In the genomic region with DNA sequence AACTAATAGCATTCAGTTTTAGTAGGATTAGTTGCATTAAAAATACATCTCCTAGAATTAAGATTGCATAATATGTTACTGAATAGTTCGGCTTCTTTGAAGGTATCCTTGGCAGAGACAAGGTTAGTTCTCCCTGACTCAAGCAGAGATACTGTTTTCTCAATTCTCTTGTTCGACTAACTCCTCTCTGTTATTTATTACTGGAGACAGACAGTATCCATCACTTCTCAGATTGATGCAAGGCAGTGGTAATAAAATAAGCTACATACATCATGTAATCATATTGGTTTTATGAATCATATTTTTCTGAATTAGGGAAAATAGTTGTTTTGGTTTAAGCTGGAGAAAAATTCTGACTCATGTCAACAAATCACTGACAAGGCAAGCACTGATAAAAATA, we compare ENCODE assay signal across 22 cellular contexts.
DNase-seq lines count a peak whose midpoint lies in the region; TF ChIP-seq lines count a peak whose summit lies in the region.
"Had no signal": no experiment of that assay in that cellular context is flagged by ENCODE, and none has a peak within 500 bp of the region (broad histone marks: within the 10 kb centered on the region; RNA-seq: fewer than 3 reads in every experiment).

No MANE protein-coding gene starts in this region.

- H3K27ac ChIP-seq in breast epithelium: no peak overlapping the region
- H3K27ac ChIP-seq: 22Rv1, HL-60 had no signal

- H3K9me3 ChIP-seq in breast epithelium: peaks cover 0 to 4% of the 10 kb centered on the region in 2 donors
- H3K9me3 ChIP-seq in skeletal muscle satellite cell (replicated peaks; ENCODE audit: low read length): no peaks in the 10 kb centered on the region
- H3K9me3 ChIP-seq: BE2C had no signal

- H3K27me3 ChIP-seq in breast epithelium: no peaks in the 10 kb centered on the region
- no peaks in the 10 kb centered on the region for H3K27me3 ChIP-seq in skeletal muscle satellite cell (ENCODE audit: control insufficient read depth, insufficient read depth, low read length)
- H3K27me3 ChIP-seq: BE2C, heart left ventricle, MG63 had no signal

- no peaks in the 10 kb centered on the region for H3K36me3 Mint-ChIP-seq in MCF 10A (ENCODE audit: insufficient read depth, unreplicated experiment)
- H3K36me3 Mint-ChIP-seq: IgD-negative memory B cell, T-cell had no signal

- no peak overlapping the region for H3K27ac Mint-ChIP-seq in MCF 10A (ENCODE audit: low read depth, unreplicated experiment)
- H3K27ac Mint-ChIP-seq: activated CD4-positive, alpha-beta T cell treated with anti-CD3 and anti-CD28 coated beads, Interleukin-2, amount 10 ng/mL, durations not matched to agents 24 days and 14 days; activated T-helper 2 cell treated with anti-CD3 and anti-CD28 coated beads, Interferon-gamma antibody, Interleukin-2, Interleukin-4, amounts not matched to agents 10 μg/mL and 5 μg/mL and 100 μg/mL, durations not matched to agents 14 hours and 24 hours and 36 hours; IgD-negative memory B cell; T-cell had no signal

- intact Hi-C loops in MCF 10A (cut with micrococcal nuclease) (no loop called here), breast epithelium (cut with DNase I; ENCODE audit: low total_unique reads) (no loop called here)

- no peaks in the 10 kb centered on the region for H3K27me3 Mint-ChIP-seq in MCF 10A (ENCODE audit: insufficient read depth, unreplicated experiment)
- H3K27me3 Mint-ChIP-seq: activated CD4-positive, alpha-beta T cell treated with anti-CD3 and anti-CD28 coated beads, Interleukin-2, amount 10 ng/mL, durations not matched to agents 24 days and 14 days had no signal

- no peaks in the 10 kb centered on the region for H3K9me3 Mint-ChIP-seq in MCF 10A (ENCODE audit: unreplicated experiment)
- H3K9me3 Mint-ChIP-seq: activated CD4-positive, alpha-beta T cell treated with anti-CD3 and anti-CD28 coated beads, Interleukin-2, amount 10 ng/mL, durations not matched to agents 24 days and 14 days had no signal

- POLR2A ChIA-PET in MCF 10A (lab: Yijun Ruan, JAX): interaction anchor here (0.5 to 1.0 kb wide), 3 partner anchors 30 to 279 kb away, joined by 3 to 4 read pairs (median 4); no protein-coding TSS in a partner anchor

- BruUV-seq in MCF 10A (replicated peaks; lab: Mats Ljungman, UMichigan): no TSS peak

- peak overlapping the region; percentile 29 for H3K4me2 ChIP-seq in skeletal muscle satellite cell (ENCODE audit: low read length)

- H3K4me3 Mint-ChIP-seq in MCF 10A (ENCODE audit: unreplicated experiment): no peak overlapping the region
- H3K4me3 Mint-ChIP-seq: activated CD4-positive, alpha-beta T cell treated with anti-CD3 and anti-CD28 coated beads, Interleukin-2, amount 10 ng/mL, durations not matched to agents 24 days and 14 days; T-cell had no signal

- DNase-seq in MCF 10A (ENCODE audit: unreplicated experiment) (peak; percentile 63), breast epithelium (ENCODE audit: low spot score in 2 of 2) (no peak), amniotic epithelial cell (ENCODE audit: low read depth) (peak; percentile 90), fibroblast of mammary gland (ENCODE audit: low read depth) (peak; percentile 59), RPMI8226 (no peak), GM19240 (ENCODE audit: insufficient read length, low spot score) (no peak)
- DNase-seq in activated naive CD4-positive, alpha-beta T cell (lab: John Stamatoyannopoulos, UW): no peak
- DNase-seq: activated CD4-positive, alpha-beta T cell treated with anti-CD3 and anti-CD28 coated beads, Interleukin-2, amount 10 ng/mL, durations not matched to agents 24 days and 14 days; BE2C; central memory CD4-positive, alpha-beta T cell; COR-L47; heart left ventricle; MG63; NCI-H1436; SHP77 treated with DMSO at 0.1 percent for 48 hours; stimulated activated CD8-positive, alpha-beta memory T cell treated with anti-CD3 and anti-CD28 coated beads, Interleukin-4, amount 100 ng/mL, for 48 hours; T-cell had no signal

- H3K36me3 ChIP-seq in breast epithelium (no peaks in the 10 kb centered on the region), skeletal muscle satellite cell (ENCODE audit: insufficient read depth, low read length) (no peaks in the 10 kb centered on the region)
- H3K36me3 ChIP-seq: BE2C, heart left ventricle, MG63 had no signal

- H3K4me1 ChIP-seq in breast epithelium (no peaks in the 10 kb centered on the region), skeletal muscle satellite cell (ENCODE audit: control insufficient read depth, insufficient read depth, low read length) (peaks cover 30% of the 10 kb centered on the region)
- H3K4me1 ChIP-seq: BE2C had no signal

- CTCF ChIA-PET in MCF 10A (lab: Yijun Ruan, JAX): no interaction called here

- no peak for TF ChIP-seq CTCF in MCF 10A (IDR thresholded peaks at IDR 0.05; ENCODE audit: unreplicated experiment)
- TF ChIP-seq CTCF in breast epithelium (IDR thresholded peaks at IDR 0.05): no peak
- TF ChIP-seq CTCF in fibroblast of mammary gland (conservative IDR thresholded peaks at IDR 0.05; ENCODE audit: control insufficient read depth, insufficient read depth, low read depth, low read length): no peak

- no peak for TF ChIP-seq POLR2A in breast epithelium (IDR thresholded peaks at IDR 0.05)

- H3K4me1 Mint-ChIP-seq in MCF 10A (ENCODE audit: insufficient read depth, unreplicated experiment): peaks cover 21% of the 10 kb centered on the region
- H3K4me1 Mint-ChIP-seq: activated CD4-positive, alpha-beta T cell treated with anti-CD3 and anti-CD28 coated beads, Interleukin-2, amount 10 ng/mL, durations not matched to agents 24 days and 14 days; T-cell had no signal

- peak overlapping the region; percentile 48 for H3K9ac ChIP-seq in skeletal muscle satellite cell (ENCODE audit: low read depth, low read length)

- no peak overlapping the region for H3K4me3 ChIP-seq in breast epithelium
- H3K4me3 ChIP-seq in fibroblast of mammary gland (ENCODE audit: control insufficient read depth, low read depth, low read length): no peak overlapping the region
- H3K4me3 ChIP-seq in skeletal muscle satellite cell (ENCODE audit: low read length): no peak overlapping the region
- H3K4me3 ChIP-seq: heart left ventricle, MG63 had no signal

Comparison
In these comparisons a context has a peak if more than half of its experiments do, and no peak if none do; other contexts are left out.
1. DNase-seq: peak in MCF 10A (single experiment), amniotic epithelial cell (single experiment) and fibroblast of mammary gland (single experiment); none in breast epithelium (0 of 2), RPMI8226 (single experiment), activated naive CD4-positive, alpha-beta T cell (0 of 4) and GM19240 (single experiment).